Comparison of ENCODE assay signal across 1 cellular context in genomic region chr20:37527638-37528441, GRCh38.
A peak's percentile ranks its signal among the peaks of the same experiment; 100 is the strongest.
TF ChIP-seq lines count a peak whose summit lies in the region.

BLCAP (minus strand) TSS chr20:37527876; CDS start chr20:37519174, 8,702 bp downstream.

TF ChIP-seq in HEK293, 187 proteins besides CTCF, POLR2A, EP300 and RAD21 (continued from another document and continues in another):
- TF ChIP-seq PBX3 (CRISPR knock-in tag; IDR thresholded peaks at IDR 0.05) (peak; percentile 49), ZNF600 (tag by site-specific recombination; IDR thresholded peaks at IDR 0.05) (no peak), ZNF433 (tag by site-specific recombination; IDR thresholded peaks at IDR 0.05; ENCODE audit: low read depth) (no peak), ZNF777 (tag by site-specific recombination; IDR thresholded peaks at IDR 0.05; ENCODE audit: borderline replicate concordance) (no peak), ZNF596 (tag by site-specific recombination; IDR thresholded peaks at IDR 0.05) (no peak), ZNF521 (tag by site-specific recombination; IDR thresholded peaks at IDR 0.05) (no peak), SCRT1 (tag by site-specific recombination; IDR thresholded peaks at IDR 0.05; ENCODE audit: borderline replicate concordance) (no peak), ZNF48 (tag by site-specific recombination; IDR thresholded peaks at IDR 0.05) (no peak), OSR2 (tag by site-specific recombination; IDR thresholded peaks at IDR 0.05) (no peak), YY2 (tag by site-specific recombination; IDR thresholded peaks at IDR 0.05) (peak; percentile 88), ZBTB26 (tag by site-specific recombination; optimal IDR thresholded peaks at IDR 0.05) (peak; percentile 64), WT1 (tag by site-specific recombination; IDR thresholded peaks at IDR 0.05) (no peak), ZNF121 (tag by site-specific recombination; IDR thresholded peaks at IDR 0.05) (no peak), ZNF558 (tag by site-specific recombination; IDR thresholded peaks at IDR 0.05) (peak; percentile 30; the same call in 1 of the 2 replicates), BCL11B (tag by site-specific recombination; IDR thresholded peaks at IDR 0.05; ENCODE audit: low read depth) (no peak), ZNF629 (tag by site-specific recombination; IDR thresholded peaks at IDR 0.05) (peak; percentile 74), ZNF133 (tag by site-specific recombination; IDR thresholded peaks at IDR 0.05) (no peak), ZNF501 (tag by site-specific recombination; IDR thresholded peaks at IDR 0.05) (peak; percentile 49; the same call in 1 of the 2 replicates), ZNF112 (tag by site-specific recombination; IDR thresholded peaks at IDR 0.05) (no peak), ZNF138 (tag by site-specific recombination; IDR thresholded peaks at IDR 0.05; ENCODE audit: borderline replicate concordance) (no peak), ZBTB6 (tag by site-specific recombination; IDR thresholded peaks at IDR 0.05) (no peak), ZNF585B (tag by site-specific recombination; IDR thresholded peaks at IDR 0.05) (no peak), ZFHX2 (tag by site-specific recombination; conservative IDR thresholded peaks at IDR 0.05) (peak; percentile 46; the same call in 1 of the 2 replicates), ZNF624 (tag by site-specific recombination; IDR thresholded peaks at IDR 0.05) (no peak), REPIN1 (tag by site-specific recombination; IDR thresholded peaks at IDR 0.05; ENCODE audit: low read depth) (peak; percentile 40; the same call in 1 of the 2 replicates), ZNF830 (tag by site-specific recombination; IDR thresholded peaks at IDR 0.05; ENCODE audit: low read depth) (no peak), ZFP3 (tag by site-specific recombination; IDR thresholded peaks at IDR 0.05; ENCODE audit: low read depth) (no peak), ZNF324 (tag by site-specific recombination; IDR thresholded peaks at IDR 0.05) (no peak), ZNF23 (tag by site-specific recombination; IDR thresholded peaks at IDR 0.05; ENCODE audit: borderline replicate concordance) (no peak), ZSCAN5A (tag by site-specific recombination; IDR thresholded peaks at IDR 0.05) (no peak), ZNF423 (tag by site-specific recombination; IDR thresholded peaks at IDR 0.05) (no peak), TSHZ1 (tag by site-specific recombination; IDR thresholded peaks at IDR 0.05; ENCODE audit: borderline replicate concordance) (no peak), ZNF701 (tag by site-specific recombination; IDR thresholded peaks at IDR 0.05) (no peak), ZNF626 (tag by site-specific recombination; IDR thresholded peaks at IDR 0.05) (no peak), SP3 (tag by site-specific recombination; IDR thresholded peaks at IDR 0.05) (peak; percentile 75), ZNF221 (tag by site-specific recombination; IDR thresholded peaks at IDR 0.05; ENCODE audit: borderline replicate concordance) (no peak), ZNF18 (tag by site-specific recombination; IDR thresholded peaks at IDR 0.05) (no peak), ZNF580 (tag by site-specific recombination; IDR thresholded peaks at IDR 0.05) (no peak), ZNF19 (tag by site-specific recombination; IDR thresholded peaks at IDR 0.05; ENCODE audit: low read depth) (no peak), GLIS1 (tag by site-specific recombination; IDR thresholded peaks at IDR 0.05) (peak; percentile 52), ZNF473 (tag by site-specific recombination; IDR thresholded peaks at IDR 0.05) (no peak), ZNF623 (tag by site-specific recombination; IDR thresholded peaks at IDR 0.05) (no peak), ZNF510 (tag by site-specific recombination; IDR thresholded peaks at IDR 0.05; ENCODE audit: insufficient replicate concordance) (no peak), ZNF223 (tag by site-specific recombination; IDR thresholded peaks at IDR 0.05) (no peak), KLF10 (tag by site-specific recombination; IDR thresholded peaks at IDR 0.05) (peak; percentile 82), KLF1 (tag by site-specific recombination; IDR thresholded peaks at IDR 0.05) (peak; percentile 55), ZBTB8A (tag by site-specific recombination; IDR thresholded peaks at IDR 0.05) (0 out of 2 replicates have a peak, but pooled peaks have one; percentile 37), ZNF140 (tag by site-specific recombination; IDR thresholded peaks at IDR 0.05) (no peak), ZNF362 (tag by site-specific recombination; IDR thresholded peaks at IDR 0.05) (no peak), ZNF677 (tag by site-specific recombination; IDR thresholded peaks at IDR 0.05) (no peak), ZNF366 (tag by site-specific recombination; conservative IDR thresholded peaks at IDR 0.05) (no peak), ZSCAN16 (tag by site-specific recombination; IDR thresholded peaks at IDR 0.05) (no peak), ZNF175 (tag by site-specific recombination; IDR thresholded peaks at IDR 0.05) (no peak), ATF2 (tag by site-specific recombination; IDR thresholded peaks at IDR 0.05; ENCODE audit: low read depth) (no peak), ZNF513 (tag by site-specific recombination; IDR thresholded peaks at IDR 0.05) (0 out of 2 replicates have a peak, but pooled peaks have one; percentile 5), ZNF24 (tag by site-specific recombination; IDR thresholded peaks at IDR 0.05) (peak; percentile 72; the same call in 1 of the 2 replicates), ZNF707 (tag by site-specific recombination; IDR thresholded peaks at IDR 0.05) (no peak), IKZF3 (tag by site-specific recombination; IDR thresholded peaks at IDR 0.05) (no peak), ZNF530 (tag by site-specific recombination; IDR thresholded peaks at IDR 0.05; ENCODE audit: low read depth) (no peak), MZF1 (tag by site-specific recombination; IDR thresholded peaks at IDR 0.05; ENCODE audit: borderline replicate concordance) (no peak), ZNF571 (tag by site-specific recombination; IDR thresholded peaks at IDR 0.05) (no peak), ZSCAN23 (tag by site-specific recombination; IDR thresholded peaks at IDR 0.05) (no peak), ZFP37 (tag by site-specific recombination; IDR thresholded peaks at IDR 0.05) (0 out of 2 replicates have a peak, but pooled peaks have one; percentile 21), ZBTB20 (tag by site-specific recombination; IDR thresholded peaks at IDR 0.05) (no peak)
